23 cellular contexts compared by ENCODE assay signal in genomic region chr3:18394384-18394995, GRCh38. TPM values are rescaled to one million over a fixed set of nuclear protein-coding genes. Genes with fewer than 3 reads are reported as not detected.
DNase-seq lines count a peak whose midpoint lies in the region; ATAC-seq lines count a peak whose summit lies in the region.
"Had no signal": no experiment of that assay in that cellular context is flagged by ENCODE, and none has a peak within 500 bp of the region (broad histone marks: within the 10 kb centered on the region; RNA-seq: fewer than 3 reads in every experiment).

No MANE protein-coding gene starts in this region.

- peak overlapping the region; percentile 92 for H3K27ac Mint-ChIP-seq in activated T-cell treated with anti-CD3 and anti-CD28 coated beads, Interleukin-2, amount 50 U/mL, for 72 hours
- peak overlapping the region; percentile 53 for H3K27ac Mint-ChIP-seq in T-helper 17 cell
- H3K27ac Mint-ChIP-seq in central memory CD8-positive, alpha-beta T cell (ENCODE audit: low read depth) = peak overlapping the region; percentile 63
- H3K27ac Mint-ChIP-seq in stimulated activated naive CD8-positive, alpha-beta T cell treated with anti-CD3 and anti-CD28 coated beads, Interleukin-15, amount 100 ng/mL, for 72 hours = peak overlapping the region; percentile 72 to 90
- H3K27ac Mint-ChIP-seq: WTC11 had no signal

- H3K36me3 Mint-ChIP-seq in activated T-cell treated with anti-CD3 and anti-CD28 coated beads, Interleukin-2, amount 50 U/mL, for 72 hours (ENCODE audit: insufficient read depth in 2 of 2) = peaks cover 20 to 69% of the 10 kb centered on the region in 2 donors
- peaks cover 13% of the 10 kb centered on the region for H3K36me3 Mint-ChIP-seq in T-helper 17 cell (ENCODE audit: low read depth)
- H3K36me3 Mint-ChIP-seq in central memory CD8-positive, alpha-beta T cell (ENCODE audit: insufficient read depth) = peaks cover 27% of the 10 kb centered on the region

- no peak for DNase-seq in activated T-cell treated with anti-CD3 and anti-CD28 coated beads, Interleukin-2, amount 50 U/mL, for 72 hours
- DNase-seq in activated T-cell treated with anti-CD3 and anti-CD28 coated beads for 4 hours (no peak), T-helper 17 cell (no peak), NOMO-1 treated with dmso at 0.1 percent for 144 hours (lab: John Stamatoyannopoulos, UW; ENCODE audit: unreplicated experiment) (no peak), left ventricle myocardium superior (no peak)
- DNase-seq in central memory CD8-positive, alpha-beta T cell (ENCODE audit: low spot score in 2 of 2) = no peak
- DNase-seq in stimulated activated naive CD8-positive, alpha-beta T cell treated with anti-CD3 and anti-CD28 coated beads, Interleukin-15, amount 100 ng/mL, for 72 hours = peak in 1 of 2 donors; percentile 50
- DNase-seq: activated effector memory CD4-positive, alpha-beta T cell treated with anti-CD3 and anti-CD28 coated beads, Interleukin-2, amount 50 U/mL, for 16 hours; cortex of kidney; DMS 273 treated with DMSO at 0.1 percent for 48 hours; esophagus squamous epithelium; gastrocnemius medialis; NCI-H1048; NCI-H187; RPMI8226; stimulated activated CD4-positive, alpha-beta T cell treated with anti-CD3 and anti-CD28 coated beads, Interleukin-2, amount 100 ng/mL, for 24 hours; T1000; testis had no signal

- no peaks in the 10 kb centered on the region for H3K27me3 Mint-ChIP-seq in activated T-cell treated with anti-CD3 and anti-CD28 coated beads, Interleukin-2, amount 50 U/mL, for 72 hours (ENCODE audit: low read depth)
- no peaks in the 10 kb centered on the region for H3K27me3 Mint-ChIP-seq in T-helper 17 cell
- no peaks in the 10 kb centered on the region for H3K27me3 Mint-ChIP-seq in central memory CD8-positive, alpha-beta T cell
- no peaks in the 10 kb centered on the region for H3K27me3 Mint-ChIP-seq in stimulated activated naive CD8-positive, alpha-beta T cell treated with anti-CD3 and anti-CD28 coated beads, Interleukin-15, amount 100 ng/mL, for 72 hours

- ATAC-seq in activated T-cell treated with anti-CD3 and anti-CD28 coated beads, Interleukin-2, amount 50 U/mL, for 72 hours (replicated peaks in 1 of 2) = peak; percentile 35 to 43
- no peak for ATAC-seq in T-helper 17 cell
- ATAC-seq in central memory CD8-positive, alpha-beta T cell (replicated peaks; ENCODE audit: extremely low read depth, poor library complexity, severe bottlenecking) = no peak
- peak; percentile 92 for ATAC-seq in stimulated activated naive CD8-positive, alpha-beta T cell treated with anti-CD3 and anti-CD28 coated beads, Interleukin-15, amount 100 ng/mL, for 72 hours
- no peak for ATAC-seq in left ventricle myocardium superior
- no peak for ATAC-seq in GM21367 (IDR thresholded peaks at IDR 0.05; ENCODE audit: unreplicated experiment)
- ATAC-seq: gastrocnemius medialis, left lobe of liver, WTC11 had no signal

- H3K4me3 Mint-ChIP-seq in activated T-cell treated with anti-CD3 and anti-CD28 coated beads, Interleukin-2, amount 50 U/mL, for 72 hours = peak overlapping the region; percentile 33 to 75
- no peak overlapping the region for H3K4me3 Mint-ChIP-seq in T-helper 17 cell
- H3K4me3 Mint-ChIP-seq in central memory CD8-positive, alpha-beta T cell = no peak overlapping the region
- H3K4me3 Mint-ChIP-seq in stimulated activated naive CD8-positive, alpha-beta T cell treated with anti-CD3 and anti-CD28 coated beads, Interleukin-15, amount 100 ng/mL, for 72 hours = peak overlapping the region; percentile 55 to 68
- H3K4me3 Mint-ChIP-seq: WTC11 had no signal

- H3K9me3 ChIP-seq in T-helper 17 cell (ENCODE audit: control insufficient read depth, low read length, poor library complexity, severe bottlenecking) = no peaks in the 10 kb centered on the region
- H3K9me3 ChIP-seq: BLaER1 treated with 17β-estradiol and CSF1 and Interleukin-3, amounts not matched to agents 10 nM and 100 nM; esophagus squamous epithelium; gastrocnemius medialis; testis; vagina had no signal

- peaks cover 89% of the 10 kb centered on the region for H3K4me1 Mint-ChIP-seq in activated T-cell treated with anti-CD3 and anti-CD28 coated beads, Interleukin-2, amount 50 U/mL, for 72 hours (ENCODE audit: low read depth)
- H3K4me1 Mint-ChIP-seq in T-helper 17 cell = peaks cover 26% of the 10 kb centered on the region
- H3K4me1 Mint-ChIP-seq in central memory CD8-positive, alpha-beta T cell = peaks cover 23% of the 10 kb centered on the region
- H3K4me1 Mint-ChIP-seq in stimulated activated naive CD8-positive, alpha-beta T cell treated with anti-CD3 and anti-CD28 coated beads, Interleukin-15, amount 100 ng/mL, for 72 hours = peaks cover 83% of the 10 kb centered on the region
- H3K4me1 Mint-ChIP-seq: WTC11 had no signal

- H3K9me3 Mint-ChIP-seq in activated T-cell treated with anti-CD3 and anti-CD28 coated beads, Interleukin-2, amount 50 U/mL, for 72 hours = no peaks in the 10 kb centered on the region
- no peaks in the 10 kb centered on the region for H3K9me3 Mint-ChIP-seq in central memory CD8-positive, alpha-beta T cell
- no peaks in the 10 kb centered on the region for H3K9me3 Mint-ChIP-seq in stimulated activated naive CD8-positive, alpha-beta T cell treated with anti-CD3 and anti-CD28 coated beads, Interleukin-15, amount 100 ng/mL, for 72 hours
- H3K9me3 Mint-ChIP-seq: WTC11 had no signal

- intact Hi-C loops in left ventricle myocardium superior (cut with micrococcal nuclease) = no loop called here

RNA-seq across cellular contexts. Expression of gene SATB1, which starts 30.6 kb away (rescaled TPM):
- total RNA-seq in activated T-cell treated with anti-CD3 and anti-CD28 coated beads, Interleukin-2, amount 50 U/mL, for 72 hours = 100 to 1,000 TPM; 716 to 962 TPM
- total RNA-seq in T-helper 17 cell = 100 to 1,000 TPM; 208 TPM
- total RNA-seq in left ventricle myocardium superior = 46.1 TPM

Comparison
In these comparisons a context has a peak if more than half of its experiments do, and no peak if none do; other contexts are left out.
1. ATAC-seq: peak in activated T-cell treated with anti-CD3 and anti-CD28 coated beads, Interleukin-2, amount 50 U/mL, for 72 hours (2 of 2) and stimulated activated naive CD8-positive, alpha-beta T cell treated with anti-CD3 and anti-CD28 coated beads, Interleukin-15, amount 100 ng/mL, for 72 hours (single experiment); none in T-helper 17 cell (single experiment), central memory CD8-positive, alpha-beta T cell (single experiment), left ventricle myocardium superior (single experiment) and GM21367 (single experiment).
2. H3K4me3 Mint-ChIP-seq: peak in activated T-cell treated with anti-CD3 and anti-CD28 coated beads, Interleukin-2, amount 50 U/mL, for 72 hours (2 of 2) and stimulated activated naive CD8-positive, alpha-beta T cell treated with anti-CD3 and anti-CD28 coated beads, Interleukin-15, amount 100 ng/mL, for 72 hours (2 of 2); none in T-helper 17 cell (single experiment) and central memory CD8-positive, alpha-beta T cell (single experiment).
3. Peak in every context shown above with its lines, with median percentiles within 50 percentile points of each other: H3K27ac Mint-ChIP-seq.